8 cellular contexts compared by ENCODE assay signal in genomic region chrX:124217289-124218251, GRCh38.
A peak's percentile ranks its signal among the peaks of the same experiment; 100 is the strongest.
DNase-seq lines count a peak whose midpoint lies in the region; ATAC-seq lines count a peak whose summit lies in the region.

No MANE protein-coding gene starts in this region.

- peak; percentile 36 to 40 for DNase-seq in AML-193 (lab: John Stamatoyannopoulos, UW)
- DNase-seq in SIG-M5 (lab: John Stamatoyannopoulos, UW), result peak; percentile 31
- peak; percentile 52 for DNase-seq in activated gamma-delta T cell treated with Interleukin-2 at 50 U/mL for 16 hours
- peak; percentile 38 for DNase-seq in superior temporal gyrus (ENCODE audit: extremely low spot score)
- DNase-seq in HuH-7.5 (ENCODE audit: low spot score), result no peak

- ATAC-seq in GM19035 (IDR thresholded peaks at IDR 0.05; ENCODE audit: unreplicated experiment) (peak; percentile 77), HG03097 (IDR thresholded peaks at IDR 0.05; ENCODE audit: low FRiP score, unreplicated experiment) (peak; percentile 73)

- H3K27ac ChIP-seq in layer of hippocampus (ENCODE audit: low read depth, low read length), result peak overlapping the region; percentile 43

- no peaks in the 10 kb centered on the region for H3K27me3 ChIP-seq in layer of hippocampus (ENCODE audit: control insufficient read depth, insufficient read depth, low read length)
